16 cellular contexts compared by ENCODE assay signal in genomic region chr3:64691051-64691450, GRCh38. TPM values are rescaled to one million over a fixed set of nuclear protein-coding genes. Genes with fewer than 3 reads are reported as not detected.
DNase-seq lines count a peak whose midpoint lies in the region; ATAC-seq and TF ChIP-seq lines count a peak whose summit lies in the region.
"Had no signal": no experiment of that assay in that cellular context is flagged by ENCODE, and none has a peak within 500 bp of the region (broad histone marks: within the 10 kb centered on the region; RNA-seq: fewer than 3 reads in every experiment).

No MANE protein-coding gene starts in this region.

- ATAC-seq in HG03378 (IDR thresholded peaks at IDR 0.05; ENCODE audit: unreplicated experiment), result no peak
- ATAC-seq: activated CD8-positive, alpha-beta T cell treated with anti-CD3 and anti-CD28 coated beads for 36 hours; Panc1 had no signal

- H3K9ac ChIP-seq in HUES48 (ENCODE audit: low read depth, low read length), result no peak overlapping the region
- H3K9ac ChIP-seq: BLaER1 had no signal

- H3K27ac ChIP-seq in HUES48 (ENCODE audit: low read depth, low read length) (peak overlapping the region; percentile 8), right atrium auricular region (peak overlapping the region; percentile 23 to 26)
- H3K27ac ChIP-seq: BLaER1, tibial artery had no signal

- DNase-seq in UCSD-AML1 (lab: John Stamatoyannopoulos, UW; ENCODE audit: unreplicated experiment) (peak; percentile 12), right atrium auricular region (ENCODE audit: low spot score) (peak; percentile 60), retinal pigment epithelial cell (ENCODE audit: low read depth) (peak; percentile 74), LoVo (ENCODE audit: low spot score) (no peak), medulla oblongata (ENCODE audit: extremely low spot score) (no peak)
- DNase-seq: activated CD8-positive, alpha-beta T cell treated with anti-CD3 and anti-CD28 coated beads for 36 hours; activated naive CD8-positive, alpha-beta T cell treated with anti-CD3 and anti-CD28 coated beads for 36 hours; cerebellar nuclear complex; HCEC 1CT; NCI-H1105; nucleus accumbens; tibial artery had no signal

- no peak overlapping the region for H3K4me3 ChIP-seq in HUES48 (ENCODE audit: low read depth, low read length)
- H3K4me3 ChIP-seq in right atrium auricular region, result no peak overlapping the region
- H3K4me3 ChIP-seq in retinal pigment epithelial cell (ENCODE audit: low read length), result no peak overlapping the region
- H3K4me3 ChIP-seq: BLaER1, tibial artery had no signal

- peaks cover 59% of the 10 kb centered on the region for H3K27me3 ChIP-seq in HUES48 (ENCODE audit: control insufficient read depth, insufficient read depth, low read length)
- H3K27me3 ChIP-seq in right atrium auricular region, result no peaks in the 10 kb centered on the region
- H3K27me3 ChIP-seq: tibial artery had no signal

- TF ChIP-seq CTCF in right atrium auricular region (IDR thresholded peaks at IDR 0.05) (no peak), retinal pigment epithelial cell (conservative IDR thresholded peaks at IDR 0.05; ENCODE audit: low read depth, low read length) (no peak)

- no peaks in the 10 kb centered on the region for H3K36me3 ChIP-seq in HUES48 (ENCODE audit: control insufficient read depth, insufficient read depth, low read length)
- no peaks in the 10 kb centered on the region for H3K36me3 ChIP-seq in right atrium auricular region
- H3K36me3 ChIP-seq: BLaER1, tibial artery had no signal

- H3K4me1 ChIP-seq in HUES48 (ENCODE audit: control insufficient read depth, insufficient read depth, low read length) (peaks cover 42% of the 10 kb centered on the region), right atrium auricular region (peaks cover 0 to 36% of the 10 kb centered on the region in 2 donors)

- H3K9me3 ChIP-seq in HUES48 (ENCODE audit: control insufficient read depth, insufficient read depth, low read length), result no peaks in the 10 kb centered on the region
- H3K9me3 ChIP-seq in right atrium auricular region, result no peaks in the 10 kb centered on the region
- H3K9me3 ChIP-seq: tibial artery had no signal

RNA-seq across cellular contexts. Expression of gene ADAMTS9, which starts 3.3 kb away (rescaled TPM):
- 10 to 100 TPM; 20.2 to 21.0 TPM for total RNA-seq in right atrium auricular region
- total RNA-seq: activated CD8-positive, alpha-beta T cell treated with anti-CD3 and anti-CD28 coated beads for 36 hours; activated naive CD8-positive, alpha-beta T cell treated with anti-CD3 and anti-CD28 coated beads for 36 hours had no signal

Comparison
In these comparisons a context has a peak if more than half of its experiments do, and no peak if none do; other contexts are left out.
1. DNase-seq: peak in UCSD-AML1 (single experiment), right atrium auricular region (single experiment) and retinal pigment epithelial cell (single experiment); none in LoVo (single experiment) and medulla oblongata (single experiment).